ENCODE assay signal across 11 cellular contexts in the genomic region with DNA sequence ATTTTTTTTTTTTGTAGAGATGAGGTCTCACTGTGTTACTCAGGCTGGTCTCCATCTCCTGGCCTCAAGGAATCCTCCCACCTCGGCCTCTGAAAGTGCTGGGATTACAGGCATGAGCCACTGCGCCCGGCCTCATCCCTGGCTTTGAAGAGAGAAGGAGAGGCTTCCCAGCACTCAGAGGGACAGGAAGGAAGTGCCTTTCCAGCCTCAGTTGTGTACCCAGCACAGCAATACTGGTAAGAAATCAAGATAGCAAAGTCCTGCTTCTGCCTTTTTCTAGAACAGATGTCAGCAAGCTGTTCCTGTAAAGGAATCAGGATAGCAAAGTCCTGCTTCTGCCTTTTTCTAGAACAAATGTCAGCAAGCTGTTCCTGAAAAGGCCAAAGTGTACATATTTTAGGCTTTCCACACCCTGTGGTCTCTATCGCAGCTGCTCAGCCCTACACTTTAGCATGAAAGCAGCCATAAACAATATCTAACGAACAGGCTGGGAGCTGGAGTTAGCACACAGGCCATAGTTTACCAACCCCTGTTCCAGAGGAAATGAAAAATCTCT. TPM values are rescaled to one million over a fixed set of nuclear protein-coding genes. Genes with fewer than 3 reads are reported as not detected.
DNase-seq lines count a peak whose midpoint lies in the region; ATAC-seq, FAIRE-seq and TF ChIP-seq lines count a peak whose summit lies in the region.
"Had no signal": no experiment of that assay in that cellular context is flagged by ENCODE, and none has a peak within 500 bp of the region (broad histone marks: within the 10 kb centered on the region; RNA-seq: fewer than 3 reads in every experiment).

No MANE protein-coding gene starts in this region.

- H3K9me3 Mint-ChIP-seq in WTC11, result no peaks in the 10 kb centered on the region
- H3K9me3 Mint-ChIP-seq: GM23338 had no signal

- peak overlapping the region; percentile 2; the same call in 1 of the 2 replicates for H3K9ac ChIP-seq in HepG2 (ENCODE audit: insufficient read depth, low read depth, low read length)

- H3K36me3 ChIP-seq in HepG2 (replicated peaks in 1 of 2; ENCODE audit: control insufficient read depth in 1 of 2, insufficient read depth in 2 of 2, low read length in 2 of 2), result no peaks in the 10 kb centered on the region
- H3K36me3 ChIP-seq in tibial artery, result no peaks in the 10 kb centered on the region

- intact Hi-C loops in HepG2 (cut with micrococcal nuclease; ENCODE audit: unreplicated experiment), result no loop called here
- intact Hi-C loops in tibial artery (cut with DNase I; ENCODE audit: low total_unique reads), result no loop called here

- H3K36me3 Mint-ChIP-seq in WTC11, result no peaks in the 10 kb centered on the region
- H3K36me3 Mint-ChIP-seq: activated naive CD8-positive, alpha-beta T cell had no signal

- FAIRE-seq in HepG2 (lab: Jason Lieb, UNC), result no peak
- FAIRE-seq: RCC 7860 had no signal

- H3K27me3 Mint-ChIP-seq in WTC11 (ENCODE audit: low read depth), result 0 out of 2 replicates have a peak, but pooled peaks cover 3% of the 10 kb centered on the region

- H3K9me3 ChIP-seq in HepG2 (ENCODE audit: low read length), result no peaks in the 10 kb centered on the region
- no peaks in the 10 kb centered on the region for H3K9me3 ChIP-seq in tibial artery

- TF ChIP-seq EP300 in HepG2 (IDR thresholded peaks at IDR 0.05; ENCODE audit: low read depth in 2 of 2, low read length in 2 of 2) (no peak), HepG2 (CRISPR knock-in tag; IDR thresholded peaks at IDR 0.05; ENCODE audit: borderline replicate concordance) (no peak)

- POLR2A ChIA-PET in HepG2 (lab: Yijun Ruan, JAX), result interaction anchor here (1.3 to 5.0 kb wide), 10 partner anchors 9 to 84 kb away, joined by 4 to 78 read pairs (median 8); partner anchors contain the start of genes ACOT8, CTSA, NEURL2 and PCIF1
- POLR2A ChIA-PET in WTC11 (lab: Charles Lee), result no interaction called here

- peak; percentile 15 for ATAC-seq in HepG2
- ATAC-seq in WTC11, result no peak
- ATAC-seq: GM23338 had no signal

- H4K20me1 ChIP-seq in HepG2 (ENCODE audit: insufficient read depth, low read length), result no peaks in the 10 kb centered on the region

- peaks cover 0 to 8% of the 10 kb centered on the region in 2 experiments; a peak in 2 of 5 replicates for H3K27me3 ChIP-seq in HepG2 (ENCODE audit: control insufficient read depth in 1 of 2, insufficient read depth in 2 of 2, low read length in 2 of 2)
- H3K27me3 ChIP-seq in tibial artery, result peaks cover 0 to 14% of the 10 kb centered on the region in 2 donors

- TF ChIP-seq POLR2A in HepG2 (IDR thresholded peaks at IDR 0.05; ENCODE audit: insufficient read depth in 1 of 2, low read depth in 2 of 2, low read length in 2 of 2), result no peak

- H3K4me3 ChIP-seq in HepG2 (replicated peaks in 1 of 3; ENCODE audit: insufficient read depth in 1 of 3, low read depth in 2 of 3, low read length in 3 of 3) (peak overlapping the region in 1 of 3 experiments; percentile 9; a peak in 2 of 6 replicates), tibial artery (no peak overlapping the region)
- H3K4me3 ChIP-seq: GM23338 had no signal

- no peak for TF ChIP-seq CTCF in HepG2 (CRISPR knock-in tag; IDR thresholded peaks at IDR 0.05)
- TF ChIP-seq CTCF in tibial artery (IDR thresholded peaks at IDR 0.05), result no peak
- TF ChIP-seq CTCF in WTC11 (IDR thresholded peaks at IDR 0.05), result no peak

- H3K27ac ChIP-seq in cingulate gyrus (ENCODE audit: low read depth, low read length) (peak overlapping the region; percentile 80), HepG2 (ENCODE audit: extremely low read length, insufficient read depth, low read length) (peak overlapping the region; percentile 7), tibial artery (peak overlapping the region; percentile 10 to 32)

- in situ Hi-C loops in HepG2 (cut with HindIII; ENCODE audit: extremely low pct_ligation_motif_present, low pct_unique_long_range_greater_than_20kb), result no loop called here

- peak overlapping the region; percentile 48 for H3K4me2 ChIP-seq in HepG2 (ENCODE audit: low read depth, low read length)
- H3K4me2 ChIP-seq: GM23338 had no signal

- no peak overlapping the region for H3K4me3 Mint-ChIP-seq in WTC11
- H3K4me3 Mint-ChIP-seq: activated naive CD8-positive, alpha-beta T cell; GM23338 had no signal

- no peaks in the 10 kb centered on the region for H3K79me2 ChIP-seq in HepG2 (ENCODE audit: insufficient read depth, low read length)

- TF ChIP-seq RAD21 in HepG2 (CRISPR knock-in tag; IDR thresholded peaks at IDR 0.05), result no peak

- peaks cover 7% of the 10 kb centered on the region; the same call in 1 of the 2 replicates for H3K4me1 Mint-ChIP-seq in WTC11

- H2AFZ ChIP-seq in HepG2 (ENCODE audit: low read length), result peak overlapping the region; percentile 17
- H2AFZ ChIP-seq: GM23338 had no signal

- DNase-seq in HepG2 (ENCODE audit: low spot score) (no peak), tibial artery (no peak), WTC11 (ENCODE audit: low spot score) (no peak), C1 segment of cervical spinal cord (lab: John Stamatoyannopoulos, UW) (no peak), OCI-M1 (lab: John Stamatoyannopoulos, UW) (no peak)
- DNase-seq: DMS 273 treated with DMSO at 0.1 percent for 48 hours, NCI-H1417 treated with DMSO at 0.1 percent for 48 hours had no signal

- WGBS in HepG2 (ENCODE audit: low lambda C conversion rate), result 2% methylated on average over 5 of the region's 5 CpGs

- H3K27ac Mint-ChIP-seq in WTC11, result no peak overlapping the region
- H3K27ac Mint-ChIP-seq: activated naive CD8-positive, alpha-beta T cell; GM23338 had no signal

- no TSS peak for BruUV-seq in HepG2 (replicated peaks; lab: Mats Ljungman, UMichigan)

- CTCF ChIA-PET in HepG2 (lab: Yijun Ruan, JAX; ENCODE audit: low intra/inter-chr PET ratio, low total read pairs) (no interaction called here), WTC11 (lab: Charles Lee) (interaction anchor here (0.8 kb wide), 1 partner anchor 52 kb away, joined by 3 read pairs; no protein-coding TSS in a partner anchor)

- peaks cover 74% of the 10 kb centered on the region for H3K4me1 ChIP-seq in HepG2 (ENCODE audit: insufficient read depth, low read length)
- H3K4me1 ChIP-seq in tibial artery, result peaks cover 0 to 28% (median 5%) of the 10 kb centered on the region in 4 donors

RNA-seq across cellular contexts. Expression of gene PLTP, which starts 6.3 kb away (rescaled TPM):
- 7.0 and 16.9 TPM in 2 replicates for total RNA-seq in HepG2 (2016; rRNA removed; fragmentation: Illumina TruSeq; extraction: Trizol)
- 3.6 and 5.4 TPM in 2 replicates for total RNA-seq in HepG2 (2016; cell fraction: cytosol; rRNA removed; fragmentation: Illumina TruSeq; extraction: Trizol; ENCODE audit: low read depth)
- 5.7 and 18.2 TPM in 2 replicates for total RNA-seq in HepG2 (2016; cell fraction: insoluble cytoplasmic fraction; rRNA removed; fragmentation: Illumina TruSeq; extraction: Trizol)
- 6.1 and 6.9 TPM in 2 replicates for total RNA-seq in HepG2 (2016; cell fraction: membrane; rRNA removed; fragmentation: Illumina TruSeq; extraction: Trizol)
- 18.3 and 22.2 TPM in 2 replicates for total RNA-seq in HepG2 (2016; cell fraction: nucleus; rRNA removed; fragmentation: Illumina TruSeq; extraction: Trizol)
- 28.6 and 30.7 TPM in 2 replicates for polyA plus RNA-seq in HepG2 (2011; rRNA removed)
- 26.4 and 36.2 TPM in 2 replicates for polyA plus RNA-seq in HepG2 (2011; cell fraction: cytosol; rRNA removed)
- polyA plus RNA-seq in HepG2 (2011; cell fraction: nucleus; rRNA removed), result 25.4 and 33.0 TPM in 2 replicates
- polyA plus RNA-seq in HepG2 (2012), result 13.5 and 20.7 TPM in 2 replicates
- 6.3 and 6.9 TPM in 2 replicates for polyA plus RNA-seq in HepG2 (2016; cell fraction: cytosol; fragmentation: Illumina TruSeq; extraction: Trizol; ENCODE audit: low read depth)
- polyA plus RNA-seq in HepG2 (2016; cell fraction: insoluble cytoplasmic fraction; fragmentation: Illumina TruSeq; extraction: Trizol; ENCODE audit: low read depth), result 7.2 and 10.5 TPM in 2 replicates
- polyA plus RNA-seq in HepG2 (2016; cell fraction: membrane; fragmentation: Illumina TruSeq; extraction: Trizol; ENCODE audit: low read depth), result 7.7 and 8.9 TPM in 2 replicates
- polyA plus RNA-seq in HepG2 (2016; cell fraction: nucleus; fragmentation: Illumina TruSeq; extraction: Trizol; ENCODE audit: insufficient read depth, low read depth), result 31.7 and 37.7 TPM in 2 replicates
- 3.3 and 51.4 TPM in 2 replicates for polyA minus RNA-seq in HepG2 (2011; rRNA and poly(A)+ RNA removed; ENCODE audit: low replicate concordance)
- 17.1 and 20.1 TPM in 2 replicates for polyA minus RNA-seq in HepG2 (2011; cell fraction: cytosol; rRNA and poly(A)+ RNA removed)
- 8.1 and 10.7 TPM in 2 replicates for polyA minus RNA-seq in HepG2 (2011; cell fraction: nucleus; rRNA and poly(A)+ RNA removed)
- 109 to 135 TPM (median 133 TPM) in 3 replicates for total RNA-seq in WTC11 (2021)

RNA-seq across cellular contexts. Expression of gene PCIF1, which starts 16.2 kb away (rescaled TPM):
- total RNA-seq in HepG2 (2016; rRNA removed; fragmentation: Illumina TruSeq; extraction: Trizol), result 18.5 and 20.9 TPM in 2 replicates
- 30.2 and 42.6 TPM in 2 replicates for total RNA-seq in HepG2 (2016; cell fraction: cytosol; rRNA removed; fragmentation: Illumina TruSeq; extraction: Trizol; ENCODE audit: low read depth)
- total RNA-seq in HepG2 (2016; cell fraction: insoluble cytoplasmic fraction; rRNA removed; fragmentation: Illumina TruSeq; extraction: Trizol), result 17.6 and 21.4 TPM in 2 replicates
- 35.4 and 44.6 TPM in 2 replicates for total RNA-seq in HepG2 (2016; cell fraction: membrane; rRNA removed; fragmentation: Illumina TruSeq; extraction: Trizol)
- total RNA-seq in HepG2 (2016; cell fraction: nucleus; rRNA removed; fragmentation: Illumina TruSeq; extraction: Trizol), result 19.3 and 21.9 TPM in 2 replicates
- polyA plus RNA-seq in HepG2 (2011; rRNA removed), result 21.6 and 24.4 TPM in 2 replicates
- polyA plus RNA-seq in HepG2 (2011; cell fraction: cytosol; rRNA removed), result 19.5 and 26.1 TPM in 2 replicates
- polyA plus RNA-seq in HepG2 (2011; cell fraction: nucleus; rRNA removed), result 38.0 and 44.1 TPM in 2 replicates
- polyA plus RNA-seq in HepG2 (2012), result 22.9 and 30.3 TPM in 2 replicates
- polyA plus RNA-seq in HepG2 (2016; cell fraction: cytosol; fragmentation: Illumina TruSeq; extraction: Trizol; ENCODE audit: low read depth), result 41.4 and 54.3 TPM in 2 replicates
- 27.4 and 35.6 TPM in 2 replicates for polyA plus RNA-seq in HepG2 (2016; cell fraction: insoluble cytoplasmic fraction; fragmentation: Illumina TruSeq; extraction: Trizol; ENCODE audit: low read depth)
- polyA plus RNA-seq in HepG2 (2016; cell fraction: membrane; fragmentation: Illumina TruSeq; extraction: Trizol; ENCODE audit: low read depth), result 51.1 and 55.4 TPM in 2 replicates
- polyA plus RNA-seq in HepG2 (2016; cell fraction: nucleus; fragmentation: Illumina TruSeq; extraction: Trizol; ENCODE audit: insufficient read depth, low read depth), result 35.5 and 37.2 TPM in 2 replicates
- 40.1 and 74.5 TPM in 2 replicates for polyA minus RNA-seq in HepG2 (2011; rRNA and poly(A)+ RNA removed; ENCODE audit: low replicate concordance)
- 19.4 and 24.4 TPM in 2 replicates for polyA minus RNA-seq in HepG2 (2011; cell fraction: cytosol; rRNA and poly(A)+ RNA removed)
- 55.2 and 63.6 TPM in 2 replicates for polyA minus RNA-seq in HepG2 (2011; cell fraction: nucleus; rRNA and poly(A)+ RNA removed)
- 37.7 to 42.2 TPM (median 39.4 TPM) in 3 replicates for total RNA-seq in WTC11 (2021)

RNA-seq across cellular contexts. Expression of gene CTSA, which starts 27.1 kb away (rescaled TPM):
- 63.8 and 202 TPM in 2 replicates for total RNA-seq in HepG2 (2016; rRNA removed; fragmentation: Illumina TruSeq; extraction: Trizol)
- total RNA-seq in HepG2 (2016; cell fraction: cytosol; rRNA removed; fragmentation: Illumina TruSeq; extraction: Trizol; ENCODE audit: low read depth), result 83.9 and 87.3 TPM in 2 replicates
- total RNA-seq in HepG2 (2016; cell fraction: insoluble cytoplasmic fraction; rRNA removed; fragmentation: Illumina TruSeq; extraction: Trizol), result 57.2 and 212 TPM in 2 replicates
- 50.4 and 53.1 TPM in 2 replicates for total RNA-seq in HepG2 (2016; cell fraction: membrane; rRNA removed; fragmentation: Illumina TruSeq; extraction: Trizol)
- total RNA-seq in HepG2 (2016; cell fraction: nucleus; rRNA removed; fragmentation: Illumina TruSeq; extraction: Trizol), result 213 and 263 TPM in 2 replicates
- 222 and 231 TPM in 2 replicates for polyA plus RNA-seq in HepG2 (2011; rRNA removed)
- polyA plus RNA-seq in HepG2 (2011; cell fraction: cytosol; rRNA removed), result 240 and 265 TPM in 2 replicates
- polyA plus RNA-seq in HepG2 (2011; cell fraction: nucleus; rRNA removed), result 851 and 910 TPM in 2 replicates
- polyA plus RNA-seq in HepG2 (2012), result 102 and 105 TPM in 2 replicates
- polyA plus RNA-seq in HepG2 (2016; cell fraction: cytosol; fragmentation: Illumina TruSeq; extraction: Trizol; ENCODE audit: low read depth), result 37.4 and 39.2 TPM in 2 replicates
- 82.4 and 101 TPM in 2 replicates for polyA plus RNA-seq in HepG2 (2016; cell fraction: insoluble cytoplasmic fraction; fragmentation: Illumina TruSeq; extraction: Trizol; ENCODE audit: low read depth)
- polyA plus RNA-seq in HepG2 (2016; cell fraction: membrane; fragmentation: Illumina TruSeq; extraction: Trizol; ENCODE audit: low read depth), result 45.6 and 51.6 TPM in 2 replicates
- 573 and 587 TPM in 2 replicates for polyA plus RNA-seq in HepG2 (2016; cell fraction: nucleus; fragmentation: Illumina TruSeq; extraction: Trizol; ENCODE audit: insufficient read depth, low read depth)
- 289 and 410 TPM in 2 replicates for polyA minus RNA-seq in HepG2 (2011; rRNA and poly(A)+ RNA removed; ENCODE audit: low replicate concordance)
- 109 and 118 TPM in 2 replicates for polyA minus RNA-seq in HepG2 (2011; cell fraction: cytosol; rRNA and poly(A)+ RNA removed)
- polyA minus RNA-seq in HepG2 (2011; cell fraction: nucleus; rRNA and poly(A)+ RNA removed), result 292 and 323 TPM in 2 replicates
- total RNA-seq in WTC11 (2021), result 44.2 to 48.3 TPM (median 47.2 TPM) in 3 replicates

RNA-seq across cellular contexts. Expression of gene NEURL2, which starts 27.3 kb away (rescaled TPM):
- total RNA-seq in HepG2 (2016; rRNA removed; fragmentation: Illumina TruSeq; extraction: Trizol) (4.1 and 9.7 TPM in 2 replicates), WTC11 (2021) (6.1 to 8.3 TPM (median 6.6 TPM) in 3 replicates)
- total RNA-seq in HepG2 (2016; cell fraction: cytosol; rRNA removed; fragmentation: Illumina TruSeq; extraction: Trizol; ENCODE audit: low read depth), result 6.7 and 8.8 TPM in 2 replicates
- 6.0 and 9.5 TPM in 2 replicates for total RNA-seq in HepG2 (2016; cell fraction: insoluble cytoplasmic fraction; rRNA removed; fragmentation: Illumina TruSeq; extraction: Trizol)
- total RNA-seq in HepG2 (2016; cell fraction: membrane; rRNA removed; fragmentation: Illumina TruSeq; extraction: Trizol), result 7.3 and 9.1 TPM in 2 replicates
- 14.4 and 18.5 TPM in 2 replicates for total RNA-seq in HepG2 (2016; cell fraction: nucleus; rRNA removed; fragmentation: Illumina TruSeq; extraction: Trizol)
- 7.2 and 12.2 TPM in 2 replicates for polyA plus RNA-seq in HepG2 (2011; rRNA removed)
- polyA plus RNA-seq in HepG2 (2011; cell fraction: cytosol; rRNA removed), result 3.7 and 6.3 TPM in 2 replicates
- polyA plus RNA-seq in HepG2 (2011; cell fraction: nucleus; rRNA removed), result 57.9 and 58.9 TPM in 2 replicates
- polyA plus RNA-seq in HepG2 (2012), result 4.2 and 4.6 TPM in 2 replicates
- 4.1 and 4.3 TPM in 2 replicates for polyA plus RNA-seq in HepG2 (2016; cell fraction: cytosol; fragmentation: Illumina TruSeq; extraction: Trizol; ENCODE audit: low read depth)
- 4.2 and 4.9 TPM in 2 replicates for polyA plus RNA-seq in HepG2 (2016; cell fraction: insoluble cytoplasmic fraction; fragmentation: Illumina TruSeq; extraction: Trizol; ENCODE audit: low read depth)
- 3.9 and 4.0 TPM in 2 replicates for polyA plus RNA-seq in HepG2 (2016; cell fraction: membrane; fragmentation: Illumina TruSeq; extraction: Trizol; ENCODE audit: low read depth)
- polyA plus RNA-seq in HepG2 (2016; cell fraction: nucleus; fragmentation: Illumina TruSeq; extraction: Trizol; ENCODE audit: insufficient read depth, low read depth), result 18.5 and 19.4 TPM in 2 replicates
- 1.3 and 16.0 TPM in 2 replicates for polyA minus RNA-seq in HepG2 (2011; rRNA and poly(A)+ RNA removed; ENCODE audit: low replicate concordance)
- polyA minus RNA-seq in HepG2 (2011; cell fraction: cytosol; rRNA and poly(A)+ RNA removed), result 1.9 and 2.1 TPM in 2 replicates
- 24.2 and 27.4 TPM in 2 replicates for polyA minus RNA-seq in HepG2 (2011; cell fraction: nucleus; rRNA and poly(A)+ RNA removed)

RNA-seq across cellular contexts. Expression of gene SPATA25, which starts 30.8 kb away (rescaled TPM):
- total RNA-seq in HepG2 (2016; rRNA removed; fragmentation: Illumina TruSeq; extraction: Trizol), result 3.3 and 7.6 TPM in 2 replicates
- 0.35 and 0.40 TPM in 2 replicates for total RNA-seq in HepG2 (2016; cell fraction: cytosol; rRNA removed; fragmentation: Illumina TruSeq; extraction: Trizol; ENCODE audit: low read depth)
- 2.3 and 8.1 TPM in 2 replicates for total RNA-seq in HepG2 (2016; cell fraction: insoluble cytoplasmic fraction; rRNA removed; fragmentation: Illumina TruSeq; extraction: Trizol)
- 2.3 TPM in 2 replicates for total RNA-seq in HepG2 (2016; cell fraction: membrane; rRNA removed; fragmentation: Illumina TruSeq; extraction: Trizol)
- 13.0 and 19.1 TPM in 2 replicates for total RNA-seq in HepG2 (2016; cell fraction: nucleus; rRNA removed; fragmentation: Illumina TruSeq; extraction: Trizol)
- polyA plus RNA-seq in HepG2 (2011; rRNA removed), result 4.8 and 8.9 TPM in 2 replicates
- 1.8 and 3.7 TPM in 2 replicates for polyA plus RNA-seq in HepG2 (2011; cell fraction: cytosol; rRNA removed)
- 44.5 and 49.8 TPM in 2 replicates for polyA plus RNA-seq in HepG2 (2011; cell fraction: nucleus; rRNA removed)
- polyA plus RNA-seq in HepG2 (2012), result 2.1 and 3.2 TPM in 2 replicates
- polyA plus RNA-seq in HepG2 (2016; cell fraction: cytosol; fragmentation: Illumina TruSeq; extraction: Trizol; ENCODE audit: low read depth), result 0.34 and 0.51 TPM in 2 replicates
- 1.0 and 1.7 TPM in 2 replicates for polyA plus RNA-seq in HepG2 (2016; cell fraction: insoluble cytoplasmic fraction; fragmentation: Illumina TruSeq; extraction: Trizol; ENCODE audit: low read depth)
- 0.37 and 1.7 TPM in 2 replicates for polyA plus RNA-seq in HepG2 (2016; cell fraction: membrane; fragmentation: Illumina TruSeq; extraction: Trizol; ENCODE audit: low read depth)
- 23.9 and 34.2 TPM in 2 replicates for polyA plus RNA-seq in HepG2 (2016; cell fraction: nucleus; fragmentation: Illumina TruSeq; extraction: Trizol; ENCODE audit: insufficient read depth, low read depth)
- polyA minus RNA-seq in HepG2 (2011; rRNA and poly(A)+ RNA removed; ENCODE audit: low replicate concordance), result 3.0 and 7.4 TPM in 2 replicates
- 1.8 and 2.4 TPM in 2 replicates for polyA minus RNA-seq in HepG2 (2011; cell fraction: cytosol; rRNA and poly(A)+ RNA removed)
- polyA minus RNA-seq in HepG2 (2011; cell fraction: nucleus; rRNA and poly(A)+ RNA removed), result 19.0 and 20.9 TPM in 2 replicates
- total RNA-seq in WTC11 (2021), result 3.3 to 4.5 TPM (median 3.7 TPM) in 3 replicates
- polyA plus RNA-seq: GM23338 had no signal

Comparison
In these comparisons a context has a peak if more than half of its experiments do, and no peak if none do; other contexts are left out.
1. H3K27ac ChIP-seq: peak in every context shown above with its lines; median percentile 80 in cingulate gyrus; 21 in tibial artery; 7 in HepG2.